In genomic region chr1:235841938-235842545, GRCh38 we compare ENCODE assay signal across 11 cellular contexts. TPM values are rescaled to one million over a fixed set of nuclear protein-coding genes. Genes with fewer than 3 reads are reported as not detected.
DNase-seq lines count a peak whose midpoint lies in the region; ATAC-seq and TF ChIP-seq lines count a peak whose summit lies in the region.
"Had no signal": no experiment of that assay in that cellular context is flagged by ENCODE, and none has a peak within 500 bp of the region (broad histone marks: within the 10 kb centered on the region; RNA-seq: fewer than 3 reads in every experiment).

No MANE protein-coding gene starts in this region.

- H3K27ac ChIP-seq in heart right ventricle (peak overlapping the region in 5 of 10 donors; percentile 7 to 52 (median 26)), temporal lobe (ENCODE audit: low read depth, low read length) (peak overlapping the region; percentile 31)
- H3K27ac ChIP-seq: ascending aorta, upper lobe of left lung had no signal

- H3K4me1 ChIP-seq in heart right ventricle: peaks cover 12 to 51% (median 40%) of the 10 kb centered on the region in 9 donors

- H3K36me3 ChIP-seq in heart right ventricle: no peaks in the 10 kb centered on the region
- H3K36me3 ChIP-seq: ascending aorta, upper lobe of left lung had no signal

- H3K4me3 ChIP-seq in heart right ventricle: no peak overlapping the region
- H3K4me3 ChIP-seq: ascending aorta, upper lobe of left lung had no signal

- TF ChIP-seq CTCF in heart right ventricle (IDR thresholded peaks at IDR 0.05): no peak

- peak in 5 of 8 donors; percentile 20 to 47 (median 38) for ATAC-seq in heart right ventricle
- ATAC-seq in HG02623 (IDR thresholded peaks at IDR 0.05; ENCODE audit: unreplicated experiment): peak; percentile 76

- H3K27me3 ChIP-seq in heart right ventricle: no peaks in the 10 kb centered on the region
- H3K27me3 ChIP-seq: ascending aorta, upper lobe of left lung had no signal

- intact Hi-C loops in heart right ventricle (cut with DNase I) (loop anchor here in 1 of 10 donors (5.0 kb wide), 1 partner anchor 130 kb away; no protein-coding TSS in a partner anchor), cardiac septum (cut with DNase I) (no loop called here)

- peaks cover 0 to 6% (median 0%) of the 10 kb centered on the region in 11 donors for H3K9me3 ChIP-seq in heart right ventricle
- H3K9me3 ChIP-seq: upper lobe of left lung had no signal

- WGBS in heart right ventricle, 2 donors: 61 to 71% methylated on average over 1 of the region's 1 CpG

- DNase-seq in heart right ventricle (no peak), cardiac septum (ENCODE audit: low spot score) (no peak), MV-4-11 (lab: John Stamatoyannopoulos, UW) (peak; percentile 80), COLO668 (lab: John Stamatoyannopoulos, UW; ENCODE audit: unreplicated experiment) (no peak), inferior parietal cortex (ENCODE audit: extremely low spot score) (no peak)
- no peak for DNase-seq in effector CD4-positive, alpha-beta T cell
- DNase-seq: NCI-H748 treated with DMSO at 0.1 percent for 48 hours, upper lobe of left lung had no signal

RNA-seq across cellular contexts. Expression of gene LYST, which starts 24.7 kb away (rescaled TPM):
- total RNA-seq in heart right ventricle (10 to 100 TPM in 8 of 10 donors, 1 to 10 TPM in 2; 6.3 to 13.6 (median 10.7) TPM), cardiac septum (15.4 TPM), temporal lobe (67.9 TPM)
- polyA plus RNA-seq in heart right ventricle: 1 to 10 TPM; 3.3 to 7.2 TPM
